Comparison of ENCODE assay signal across 21 cellular contexts in genomic region chr9:117114768-117115167, GRCh38.
"Had no signal": no experiment of that assay in that cellular context is flagged by ENCODE, and none has a peak within 500 bp of the region (broad histone marks: within the 10 kb centered on the region; RNA-seq: fewer than 3 reads in every experiment).

No MANE protein-coding gene starts in this region.

- H3K4me1 Mint-ChIP-seq: activated B cell treated with CpG ODN at 0.5 μM for 24 hours; activated naive CD8-positive, alpha-beta T cell treated with anti-CD3 and anti-CD28 coated beads, Interleukin-2, amount 10 ng/mL, durations not matched to agents 7 days and 5 days; activated T-helper 17 cell treated with anti-CD3 and anti-CD28 coated beads, Interleukin-2, amount 50 U/mL, for 72 hours; memory B cell; naive thymus-derived CD4-positive, alpha-beta T cell had no signal

- H3K9me3 Mint-ChIP-seq: activated B cell treated with CpG ODN at 0.5 μM for 24 hours, neural progenitor cell had no signal

- H3K4me1 ChIP-seq: body of pancreas, heart right ventricle, neural progenitor cell, prostate gland, tibial artery had no signal

- H3K27me3 ChIP-seq: body of pancreas, dorsolateral prefrontal cortex, heart right ventricle, neural progenitor cell, tibial artery had no signal

- ATAC-seq: activated T-helper 17 cell treated with anti-CD3 and anti-CD28 coated beads, Interleukin-2, amount 50 U/mL, for 72 hours; body of pancreas; heart right ventricle; mucosa of descending colon; naive thymus-derived CD4-positive, alpha-beta T cell; right cardiac atrium; stimulated activated naive CD8-positive, alpha-beta T cell treated with anti-CD3 and anti-CD28 coated beads, Interleukin-15, Interleukin-2, amounts not matched to agents 100 U/mL and 50 U/mL, for 24 hours had no signal

- DNase-seq: activated B cell treated with CpG ODN at 0.5 μM for 24 hours; activated CD4-positive, alpha-beta memory T cell treated with anti-CD3 and anti-CD28 coated beads for 36 hours; activated CD4-positive, alpha-beta T cell treated with anti-CD3 and anti-CD28 coated beads for 4 hours; activated naive CD4-positive, alpha-beta T cell treated with Interleukin-2 at 50 U/mL for 16 hours; activated naive CD8-positive, alpha-beta T cell treated with anti-CD3 and anti-CD28 coated beads, Interleukin-2, amount 10 ng/mL, durations not matched to agents 7 days and 5 days; amygdala; body of pancreas; caudate nucleus; dorsolateral prefrontal cortex; heart right ventricle; mucosa of descending colon; naive thymus-derived CD4-positive, alpha-beta T cell; right cardiac atrium; stimulated activated naive CD8-positive, alpha-beta T cell treated with anti-CD3 and anti-CD28 coated beads, Interleukin-15, Interleukin-2, amounts not matched to agents 100 U/mL and 50 U/mL, for 24 hours; substantia nigra; tibial artery had no signal

- H3K4me2 ChIP-seq: neural progenitor cell had no signal

- H3K9me3 ChIP-seq: body of pancreas, heart right ventricle, mucosa of descending colon, prostate gland, tibial artery had no signal

- H3K36me3 Mint-ChIP-seq: activated CD4-positive, alpha-beta memory T cell treated with anti-CD3 and anti-CD28 coated beads for 36 hours; activated naive CD8-positive, alpha-beta T cell treated with anti-CD3 and anti-CD28 coated beads, Interleukin-2, amount 10 ng/mL, durations not matched to agents 7 days and 5 days; memory B cell; naive thymus-derived CD4-positive, alpha-beta T cell; neural progenitor cell had no signal

- H3K27me3 Mint-ChIP-seq: activated B cell treated with CpG ODN at 0.5 μM for 24 hours; activated CD4-positive, alpha-beta memory T cell treated with anti-CD3 and anti-CD28 coated beads for 36 hours; activated naive CD8-positive, alpha-beta T cell treated with anti-CD3 and anti-CD28 coated beads, Interleukin-2, amount 10 ng/mL, durations not matched to agents 7 days and 5 days; activated T-helper 17 cell treated with anti-CD3 and anti-CD28 coated beads, Interleukin-2, amount 50 U/mL, for 72 hours had no signal

- H3K4me3 ChIP-seq: body of pancreas, dorsolateral prefrontal cortex, heart right ventricle, mucosa of descending colon, neural progenitor cell, prostate gland, skin epidermis, tibial artery had no signal

- H3K9ac ChIP-seq: neural progenitor cell had no signal

- H2AFZ ChIP-seq: neural progenitor cell had no signal

- H3K36me3 ChIP-seq: heart right ventricle, neural progenitor cell, prostate gland, tibial artery had no signal

- H3K27ac Mint-ChIP-seq: activated B cell treated with CpG ODN at 0.5 μM for 24 hours; activated CD4-positive, alpha-beta memory T cell treated with anti-CD3 and anti-CD28 coated beads for 36 hours; activated naive CD8-positive, alpha-beta T cell treated with anti-CD3 and anti-CD28 coated beads, Interleukin-2, amount 10 ng/mL, durations not matched to agents 7 days and 5 days; activated T-helper 17 cell treated with anti-CD3 and anti-CD28 coated beads, Interleukin-2, amount 50 U/mL, for 72 hours; memory B cell; naive thymus-derived CD4-positive, alpha-beta T cell; neural progenitor cell had no signal

- H3K4me3 Mint-ChIP-seq: activated B cell treated with CpG ODN at 0.5 μM for 24 hours; activated CD4-positive, alpha-beta memory T cell treated with anti-CD3 and anti-CD28 coated beads for 36 hours; activated naive CD8-positive, alpha-beta T cell treated with anti-CD3 and anti-CD28 coated beads, Interleukin-2, amount 10 ng/mL, durations not matched to agents 7 days and 5 days; activated T-helper 17 cell treated with anti-CD3 and anti-CD28 coated beads, Interleukin-2, amount 50 U/mL, for 72 hours; memory B cell; naive thymus-derived CD4-positive, alpha-beta T cell; neural progenitor cell had no signal

- H3K27ac ChIP-seq: body of pancreas, dorsolateral prefrontal cortex, heart right ventricle, neural progenitor cell, prostate gland, skin epidermis, tibial artery had no signal
